21 cellular contexts compared by ENCODE assay signal in genomic region chr13:45811891-45812583, GRCh38. TPM values are rescaled to one million over a fixed set of nuclear protein-coding genes. Genes with fewer than 3 reads are reported as not detected.
DNase-seq lines count a peak whose midpoint lies in the region; ATAC-seq and TF ChIP-seq lines count a peak whose summit lies in the region.
"Had no signal": no experiment of that assay in that cellular context is flagged by ENCODE, and none has a peak within 500 bp of the region (broad histone marks: within the 10 kb centered on the region; RNA-seq: fewer than 3 reads in every experiment).

No MANE protein-coding gene starts in this region.

- WGBS in SK-N-SH (ENCODE audit: low lambda C conversion rate), result 51% methylated on average over 5 of the region's 5 CpGs

- CTCF ChIA-PET in SK-N-SH (lab: Yijun Ruan, JAX), result no interaction called here

- H4K20me1 ChIP-seq in SK-N-SH (ENCODE audit: insufficient read depth), result no peaks in the 10 kb centered on the region

- peaks cover 7 to 18% of the 10 kb centered on the region in 2 experiments; a peak in 3 of 4 replicates for H3K4me1 ChIP-seq in SK-N-SH (ENCODE audit: control insufficient read depth in 1 of 2, insufficient read depth in 2 of 2, low read depth in 1 of 2, low read length in 1 of 2)

- no peak for DNase-seq in SK-N-SH
- DNase-seq in RPMI7951 (ENCODE audit: low read depth), result peak; percentile 61
- DNase-seq in epithelial cell of esophagus (ENCODE audit: low read depth), result peak; percentile 89
- peak; percentile 1 for DNase-seq in ureter (ENCODE audit: low spot score)
- no peak for DNase-seq in caudate nucleus (lab: John Stamatoyannopoulos, UW)
- no peak for DNase-seq in nucleus accumbens (lab: John Stamatoyannopoulos, UW)
- DNase-seq: 8988T, C1 segment of cervical spinal cord, COR-L47, DMS153, HCEC 1CT, IMR-90, MV-4-11, NCI-H1417 treated with DMSO at 0.1 percent for 48 hours, NCI-H2029, NCI-H526, PC-9, SIG-M5 had no signal

- no peak overlapping the region for H3K4me2 ChIP-seq in SK-N-SH
- H3K4me2 ChIP-seq: PC-9 had no signal

- H2AFZ ChIP-seq in SK-N-SH (ENCODE audit: low read depth), result no peak overlapping the region
- H2AFZ ChIP-seq: PC-9 had no signal

- H3K9me2 ChIP-seq in SK-N-SH, result no peaks in the 10 kb centered on the region

- H3K9ac ChIP-seq in SK-N-SH, result no peak overlapping the region

- no peak for TF ChIP-seq RAD21 in SK-N-SH (IDR thresholded peaks at IDR 0.05; ENCODE audit: low read length)

- TF ChIP-seq EP300 in SK-N-SH (IDR thresholded peaks at IDR 0.05; ENCODE audit: borderline replicate concordance in 1 of 2, low read depth in 1 of 2, low read length in 1 of 2), result no peak

- H3K27ac ChIP-seq in SK-N-SH (ENCODE audit: low read depth in 2 of 2, low read length in 1 of 2) (no peak overlapping the region), caudate nucleus (ENCODE audit: low read depth, low read length) (no peak overlapping the region)
- H3K27ac ChIP-seq: PC-9 had no signal

- TF ChIP-seq CTCF in SK-N-SH (IDR thresholded peaks at IDR 0.05) (no peak), epithelial cell of esophagus (IDR thresholded peaks at IDR 0.05; ENCODE audit: insufficient read depth, low read depth, low read length, missing control alignments) (no peak)

- POLR2A ChIA-PET in SK-N-SH (lab: Yijun Ruan, JAX), result no interaction called here

- ATAC-seq in SK-N-SH treated with all-trans-retinoic acid at 6 μM for 48 hours (peak; percentile 17; the same call in 2 of the 3 replicates), GM19397 (IDR thresholded peaks at IDR 0.05; ENCODE audit: unreplicated experiment) (no peak)

- no peaks in the 10 kb centered on the region for H3F3A ChIP-seq in SK-N-SH (replicated peaks; ENCODE audit: insufficient read depth)

- H3K79me2 ChIP-seq in SK-N-SH (ENCODE audit: insufficient read depth), result no peaks in the 10 kb centered on the region

- no peaks in the 10 kb centered on the region; the same call in 1 of the 2 replicates for H3K27me3 ChIP-seq in SK-N-SH (ENCODE audit: insufficient read depth)

- no peaks in the 10 kb centered on the region for H3K36me3 ChIP-seq in SK-N-SH (replicated peaks in 1 of 2; ENCODE audit: control insufficient read depth in 1 of 2, insufficient read depth in 2 of 2, low read length in 1 of 2)

- H3K4me3 ChIP-seq in SK-N-SH (ENCODE audit: low read depth in 2 of 2, low read length in 1 of 2) (no peak overlapping the region), epithelial cell of esophagus (ENCODE audit: low read length) (no peak overlapping the region)
- H3K4me3 ChIP-seq: PC-9 had no signal

- H3K9me3 ChIP-seq in SK-N-SH, result no peaks in the 10 kb centered on the region

TF ChIP-seq in SK-N-SH treated with all-trans-retinoic acid at 6 μM for 48 hours, 23 proteins besides CTCF, POLR2A, EP300 and RAD21:
- TF ChIP-seq ARNTL (CRISPR knock-in tag; IDR thresholded peaks at IDR 0.05; ENCODE audit: borderline replicate concordance, low read depth) (no peak), ZFP30 (CRISPR knock-in tag; IDR thresholded peaks at IDR 0.05) (no peak), OSR1 (CRISPR knock-in tag; IDR thresholded peaks at IDR 0.05) (no peak), BACH2 (CRISPR knock-in tag; IDR thresholded peaks at IDR 0.05; ENCODE audit: borderline replicate concordance) (no peak), TOX (CRISPR knock-in tag; IDR thresholded peaks at IDR 0.05; ENCODE audit: borderline replicate concordance) (no peak), ZFP3 (CRISPR knock-in tag; IDR thresholded peaks at IDR 0.05) (no peak), PPARA (CRISPR knock-in tag; IDR thresholded peaks at IDR 0.05; ENCODE audit: borderline replicate concordance) (no peak), SNAI2 (CRISPR knock-in tag; IDR thresholded peaks at IDR 0.05) (no peak), ZNF70 (CRISPR knock-in tag; IDR thresholded peaks at IDR 0.05) (no peak), CSRNP3 (CRISPR knock-in tag; IDR thresholded peaks at IDR 0.05) (no peak), ZNF8 (CRISPR knock-in tag; IDR thresholded peaks at IDR 0.05) (no peak), GLIS3 (CRISPR knock-in tag; IDR thresholded peaks at IDR 0.05) (no peak)

TF ChIP-seq in SK-N-SH, 30 proteins besides CTCF, POLR2A, EP300 and RAD21:
- TF ChIP-seq GABPA (IDR thresholded peaks at IDR 0.05; ENCODE audit: low read depth) (no peak), TEAD4 (IDR thresholded peaks at IDR 0.05; ENCODE audit: borderline replicate concordance, insufficient read depth) (no peak), CHD2 (IDR thresholded peaks at IDR 0.05; ENCODE audit: low read length, partially characterized antibody) (no peak), REST (IDR thresholded peaks at IDR 0.05; ENCODE audit: low read depth, low read length) (no peak), YY1 (IDR thresholded peaks at IDR 0.05; ENCODE audit: low read depth) (no peak)

RNA-seq across cellular contexts. Expression of gene SIAH3, which starts 39.5 kb away (rescaled TPM):
- 0.08 TPM in 2 replicates for polyA plus RNA-seq in SK-N-SH (2012; rRNA removed)
- polyA plus RNA-seq in SK-N-SH (2012; cell fraction: cytosol; rRNA removed), result 0.05 TPM in 2 replicates
- 0.09 and 0.11 TPM in 2 replicates for polyA plus RNA-seq in SK-N-SH (2012; cell fraction: nucleus; rRNA removed)
- total RNA-seq in RPMI7951 (2014; rRNA removed; shearing (Covaris generic)), result not detected in 2 replicates
- 0.08 TPM for total RNA-seq in ureter
- total RNA-seq: IMR-90, LHCN-M2, PC-9 had no signal

Comparison
In these comparisons a context has a peak if more than half of its experiments do, and no peak if none do; other contexts are left out.
1. DNase-seq: peak in RPMI7951 (single experiment), epithelial cell of esophagus (single experiment) and ureter (single experiment); none in SK-N-SH (single experiment), caudate nucleus (0 of 61) and nucleus accumbens (0 of 56).